ENCODE assay signal across 8 cellular contexts in genomic region chr2:204691911-204692510, GRCh38.
A peak's percentile ranks its signal among the peaks of the same experiment; 100 is the strongest.
DNase-seq lines count a peak whose midpoint lies in the region; ATAC-seq, FAIRE-seq and TF ChIP-seq lines count a peak whose summit lies in the region.

No MANE protein-coding gene starts in this region.

- H3K4me1 ChIP-seq in Loucy (ENCODE audit: insufficient read depth, low read length, poor library complexity, severe bottlenecking) (peaks cover 10% of the 10 kb centered on the region), right lobe of liver (peaks cover 0 to 38% (median 9%) of the 10 kb centered on the region in 4 donors)

- H3K27me3 ChIP-seq in CD4-positive, alpha-beta T cell (ENCODE audit: control insufficient read depth, insufficient read depth, low read length), result no peaks in the 10 kb centered on the region
- H3K27me3 ChIP-seq in Loucy (ENCODE audit: insufficient read depth, low read length, poor library complexity, severe bottlenecking) (no peaks in the 10 kb centered on the region), right lobe of liver (no peaks in the 10 kb centered on the region)

- H3K4me3 ChIP-seq in Loucy (ENCODE audit: low read length, poor library complexity, severe bottlenecking) (no peak overlapping the region), right lobe of liver (no peak overlapping the region)

- no peak overlapping the region for H3K27ac Mint-ChIP-seq in CD4-positive, alpha-beta T cell

- FAIRE-seq in GM19239 (lab: Jason Lieb, UNC) (no peak), urothelium cell line (lab: Jason Lieb, UNC) (no peak)

- peaks cover 14% of the 10 kb centered on the region for H3K4me1 Mint-ChIP-seq in CD4-positive, alpha-beta T cell (ENCODE audit: low read depth)

- no peaks in the 10 kb centered on the region for H3K36me3 ChIP-seq in Loucy (ENCODE audit: insufficient read depth, low read length)
- H3K36me3 ChIP-seq in right lobe of liver, result no peaks in the 10 kb centered on the region

- H3K4me2 ChIP-seq in Loucy (ENCODE audit: low read depth, low read length, poor library complexity, severe bottlenecking), result peak overlapping the region; percentile 22

- H2AFZ ChIP-seq in Loucy (ENCODE audit: low read length), result peak overlapping the region; percentile 58

- no peak overlapping the region for H3K4me3 Mint-ChIP-seq in CD4-positive, alpha-beta T cell

- WGBS in right lobe of liver (ENCODE audit: insufficient coverage, low coverage, low lambda C conversion rate, missing lambda C conversion rate), result 40% methylated on average over 2 of the region's 2 CpGs

- CTCF ChIA-PET in CD4-positive, alpha-beta T cell (lab: Charles Lee), result interaction anchor here (0.6 to 1.0 kb wide), 2 partner anchors 12 to 640 kb away, joined by 3 read pairs; no protein-coding TSS in a partner anchor

- H3K27me3 Mint-ChIP-seq in CD4-positive, alpha-beta T cell, result no peaks in the 10 kb centered on the region

- TF ChIP-seq CTCF in CD4-positive, alpha-beta T cell (IDR thresholded peaks at IDR 0.05), result peak; percentile 63
- TF ChIP-seq CTCF in Loucy (conservative IDR thresholded peaks at IDR 0.05; ENCODE audit: low read length) (peak; percentile 87), right lobe of liver (IDR thresholded peaks at IDR 0.05) (peak; percentile 65 to 86 (median 82))

- H4K20me1 ChIP-seq in Loucy (ENCODE audit: insufficient read depth, low read length, poor library complexity, severe bottlenecking), result no peaks in the 10 kb centered on the region

- H3K9me3 ChIP-seq in CD4-positive, alpha-beta T cell (ENCODE audit: control insufficient read depth, low read length), result no peaks in the 10 kb centered on the region
- H3K9me3 ChIP-seq in Loucy (ENCODE audit: insufficient read depth, low read depth, low read length) (no peaks in the 10 kb centered on the region), right lobe of liver (no peaks in the 10 kb centered on the region)

- H3F3A ChIP-seq in Loucy (ENCODE audit: low read depth), result no peaks in the 10 kb centered on the region

- no peaks in the 10 kb centered on the region for H3K9me3 Mint-ChIP-seq in CD4-positive, alpha-beta T cell

- DNase-seq in CD4-positive, alpha-beta T cell, result peak in 3 of 10 experiments; percentile 1 to 5 (median 3)
- DNase-seq in GM19239 (ENCODE audit: insufficient read length, low spot score) (peak; percentile 3), RKO (ENCODE audit: low spot score) (peak; percentile 86), dedifferentiated amniotic fluid mesenchymal stem cell (ENCODE audit: extremely low spot score) (peak; percentile 80), right lobe of liver (peak in 1 of 3 donors; percentile 68), urothelium cell line (ENCODE audit: low spot score) (peak; percentile 54)

- H3K36me3 Mint-ChIP-seq in CD4-positive, alpha-beta T cell (ENCODE audit: low read depth), result no peaks in the 10 kb centered on the region

- no peak overlapping the region for H3K9ac ChIP-seq in Loucy (ENCODE audit: low read depth, low read length, poor library complexity, severe bottlenecking)

- TF ChIP-seq POLR2A in right lobe of liver (IDR thresholded peaks at IDR 0.05), result no peak

- POLR2A ChIA-PET in CD4-positive, alpha-beta T cell (lab: Charles Lee), result interaction anchor here (0.6 to 0.9 kb wide), 3 partner anchors 58 to 446 kb away, joined by 3 read pairs; no protein-coding TSS in a partner anchor

- no peaks in the 10 kb centered on the region for H3K79me2 ChIP-seq in Loucy (ENCODE audit: insufficient read depth, low read length)

- H3K27ac ChIP-seq in CD4-positive, alpha-beta T cell (ENCODE audit: low read depth, low read length), result no peak overlapping the region
- no peak overlapping the region for H3K27ac ChIP-seq in right lobe of liver

- no peak for ATAC-seq in CD4-positive, alpha-beta T cell (ENCODE audit: poor library complexity)
- ATAC-seq in right lobe of liver (peak; percentile 91 to 96 (median 92)), GM18873 (IDR thresholded peaks at IDR 0.05; ENCODE audit: low FRiP score, unreplicated experiment) (no peak)

- intact Hi-C loops in CD4-positive, alpha-beta T cell (cut with DNase I, micrococcal nuclease), result loop anchor here (1.0 to 10.0 kb wide), 4 partner anchors 547 to 985 kb away; no protein-coding TSS in a partner anchor
- intact Hi-C loops in right lobe of liver (cut with DNase I), result no loop called here

- H3K9me2 ChIP-seq in Loucy (replicated peaks; ENCODE audit: low read depth, low read length), result no peaks in the 10 kb centered on the region

Comparison
In these comparisons a context has a peak if more than half of its experiments do, and no peak if none do; other contexts are left out.
1. ATAC-seq: peak in right lobe of liver (4 of 4); none in CD4-positive, alpha-beta T cell (single experiment) and GM18873 (single experiment).
2. intact Hi-C loops: an anchor here in CD4-positive, alpha-beta T cell (1.0 to 10.0 kb wide); none called in right lobe of liver.
3. Peak in every context shown above with its lines, with median percentiles within 50 percentile points of each other: CTCF ChIP-seq.